ENCODE assay signal across 14 cellular contexts in genomic region chr2:72999729-73000725, GRCh38.
DNase-seq lines count a peak whose midpoint lies in the region; ATAC-seq and TF ChIP-seq lines count a peak whose summit lies in the region.
"Had no signal": no experiment of that assay in that cellular context is flagged by ENCODE, and none has a peak within 500 bp of the region (broad histone marks: within the 10 kb centered on the region; RNA-seq: fewer than 3 reads in every experiment).

No MANE protein-coding gene starts in this region.

- no peak overlapping the region for H3K27ac Mint-ChIP-seq in activated CD8-positive, alpha-beta T cell treated with anti-CD3 and anti-CD28 coated beads for 36 hours
- H3K27ac Mint-ChIP-seq in activated CD8-positive, alpha-beta T cell treated with anti-CD3 and anti-CD28 coated beads, Interleukin-2, amount 10 ng/mL, durations not matched to agents 7 days and 5 days = no peak overlapping the region
- H3K27ac Mint-ChIP-seq in osteocyte (ENCODE audit: unreplicated experiment) = no peak overlapping the region

- DNase-seq in activated CD8-positive, alpha-beta T cell treated with anti-CD3 and anti-CD28 coated beads for 36 hours = peak; percentile 26
- DNase-seq in activated CD8-positive, alpha-beta T cell treated with anti-CD3 and anti-CD28 coated beads, Interleukin-2, amount 10 ng/mL, durations not matched to agents 7 days and 5 days = no peak
- DNase-seq in RPMI7951 (ENCODE audit: low read depth) = peak; percentile 38
- peak; percentile 26 to 51 for DNase-seq in erythroblast (lab: John Stamatoyannopoulos, UW)
- peak; percentile 67 for DNase-seq in osteocyte (ENCODE audit: extremely low spot score, unreplicated experiment)
- no peak for DNase-seq in DMS114 treated with DMSO at 0.1 percent for 48 hours (lab: John Stamatoyannopoulos, UW; ENCODE audit: unreplicated experiment)
- no peak for DNase-seq in inferior parietal cortex (ENCODE audit: extremely low spot score)
- no peak for DNase-seq in SIG-M5 treated with dmso at 0.1 percent for 504 hours (lab: John Stamatoyannopoulos, UW; ENCODE audit: unreplicated experiment)
- DNase-seq: DND-41, foreskin melanocyte, left ventricle myocardium superior, NCI-H1436, T-helper 2 cell had no signal

- H3K9me3 Mint-ChIP-seq in activated CD8-positive, alpha-beta T cell treated with anti-CD3 and anti-CD28 coated beads for 36 hours = no peaks in the 10 kb centered on the region
- H3K9me3 Mint-ChIP-seq in activated CD8-positive, alpha-beta T cell treated with anti-CD3 and anti-CD28 coated beads, Interleukin-2, amount 10 ng/mL, durations not matched to agents 7 days and 5 days (ENCODE audit: insufficient read depth) = no peaks in the 10 kb centered on the region
- H3K9me3 Mint-ChIP-seq in osteocyte (ENCODE audit: unreplicated experiment) = no peaks in the 10 kb centered on the region

- POLR2A ChIA-PET in activated CD8-positive, alpha-beta T cell treated with anti-CD3 and anti-CD28 coated beads for 36 hours (lab: Charles Lee) = no interaction called here
- POLR2A ChIA-PET in activated CD8-positive, alpha-beta T cell treated with anti-CD3 and anti-CD28 coated beads, Interleukin-2, amount 10 ng/mL, durations not matched to agents 7 days and 5 days (lab: Charles Lee) = no interaction called here

- CTCF ChIA-PET in activated CD8-positive, alpha-beta T cell treated with anti-CD3 and anti-CD28 coated beads for 36 hours (lab: Charles Lee) = interaction anchor here (0.7 to 2.3 kb wide), 4 partner anchors 8 to 178 kb away, joined by 3 to 7 read pairs (median 4); no protein-coding TSS in a partner anchor
- CTCF ChIA-PET in activated CD8-positive, alpha-beta T cell treated with anti-CD3 and anti-CD28 coated beads, Interleukin-2, amount 10 ng/mL, durations not matched to agents 7 days and 5 days (lab: Charles Lee) = interaction anchor here (0.5 kb wide), 1 partner anchor 136 kb away, joined by 3 read pairs; no protein-coding TSS in a partner anchor

- no peaks in the 10 kb centered on the region for H3K27me3 Mint-ChIP-seq in activated CD8-positive, alpha-beta T cell treated with anti-CD3 and anti-CD28 coated beads for 36 hours
- no peaks in the 10 kb centered on the region for H3K27me3 Mint-ChIP-seq in activated CD8-positive, alpha-beta T cell treated with anti-CD3 and anti-CD28 coated beads, Interleukin-2, amount 10 ng/mL, durations not matched to agents 7 days and 5 days (ENCODE audit: low read depth)
- no peaks in the 10 kb centered on the region for H3K27me3 Mint-ChIP-seq in osteocyte (ENCODE audit: unreplicated experiment)

- H3K36me3 Mint-ChIP-seq in activated CD8-positive, alpha-beta T cell treated with anti-CD3 and anti-CD28 coated beads for 36 hours (ENCODE audit: low read depth) = no peaks in the 10 kb centered on the region
- H3K36me3 Mint-ChIP-seq in activated CD8-positive, alpha-beta T cell treated with anti-CD3 and anti-CD28 coated beads, Interleukin-2, amount 10 ng/mL, durations not matched to agents 7 days and 5 days (ENCODE audit: low read depth) = no peaks in the 10 kb centered on the region
- H3K36me3 Mint-ChIP-seq in osteocyte (ENCODE audit: unreplicated experiment) = peaks cover 1% of the 10 kb centered on the region

- no peaks in the 10 kb centered on the region for H3K4me1 Mint-ChIP-seq in activated CD8-positive, alpha-beta T cell treated with anti-CD3 and anti-CD28 coated beads for 36 hours (ENCODE audit: low read depth)
- H3K4me1 Mint-ChIP-seq in activated CD8-positive, alpha-beta T cell treated with anti-CD3 and anti-CD28 coated beads, Interleukin-2, amount 10 ng/mL, durations not matched to agents 7 days and 5 days (ENCODE audit: low read depth) = no peaks in the 10 kb centered on the region
- peaks cover 4% of the 10 kb centered on the region for H3K4me1 Mint-ChIP-seq in osteocyte (ENCODE audit: unreplicated experiment)

- no peak overlapping the region for H3K4me3 Mint-ChIP-seq in activated CD8-positive, alpha-beta T cell treated with anti-CD3 and anti-CD28 coated beads for 36 hours
- no peak overlapping the region for H3K4me3 Mint-ChIP-seq in activated CD8-positive, alpha-beta T cell treated with anti-CD3 and anti-CD28 coated beads, Interleukin-2, amount 10 ng/mL, durations not matched to agents 7 days and 5 days
- H3K4me3 Mint-ChIP-seq in osteocyte (ENCODE audit: unreplicated experiment) = no peak overlapping the region

- peak; percentile 47 for ATAC-seq in activated CD8-positive, alpha-beta T cell treated with anti-CD3 and anti-CD28 coated beads for 36 hours
- ATAC-seq in activated CD8-positive, alpha-beta T cell treated with anti-CD3 and anti-CD28 coated beads, Interleukin-2, amount 10 ng/mL, durations not matched to agents 7 days and 5 days = no peak
- ATAC-seq: left ventricle myocardium superior, pancreas had no signal

- no peak for TF ChIP-seq CTCF in activated CD8-positive, alpha-beta T cell treated with anti-CD3 and anti-CD28 coated beads for 36 hours (IDR thresholded peaks at IDR 0.05)
- no peak for TF ChIP-seq CTCF in osteocyte (IDR thresholded peaks at IDR 0.05)

- intact Hi-C loops in activated CD8-positive, alpha-beta T cell treated with anti-CD3 and anti-CD28 coated beads for 36 hours (cut with micrococcal nuclease) = no loop called here

- no peak for TF ChIP-seq POLR2A in erythroblast (IDR thresholded peaks at IDR 0.05; ENCODE audit: low read length)

Comparison
In these comparisons a context has a peak if more than half of its experiments do, and no peak if none do; other contexts are left out.
1. DNase-seq: peak in activated CD8-positive, alpha-beta T cell treated with anti-CD3 and anti-CD28 coated beads for 36 hours (single experiment), RPMI7951 (single experiment), erythroblast (2 of 2) and osteocyte (single experiment); none in activated CD8-positive, alpha-beta T cell treated with anti-CD3 and anti-CD28 coated beads, Interleukin-2, amount 10 ng/mL, durations not matched to agents 7 days and 5 days (single experiment), DMS114 treated with DMSO at 0.1 percent for 48 hours (single experiment), inferior parietal cortex (single experiment) and SIG-M5 treated with dmso at 0.1 percent for 504 hours (single experiment).